ENCODE assay signal across 28 cellular contexts in genomic region chr15:97081666-97082226, GRCh38.
"Had no signal": no experiment of that assay in that cellular context is flagged by ENCODE, and none has a peak within 500 bp of the region (broad histone marks: within the 10 kb centered on the region; RNA-seq: fewer than 3 reads in every experiment).

No MANE protein-coding gene starts in this region.

- H3K4me3 ChIP-seq: gastrocnemius medialis, lower lobe of right lung, mucosa of descending colon, skin epidermis, thoracic aorta, vagina had no signal

- DNase-seq: activated CD4-positive, alpha-beta T cell treated with anti-CD3 and anti-CD28 coated beads for 1 hour; activated CD4-positive, alpha-beta T cell treated with anti-CD3 and anti-CD28 coated beads, Interleukin-2, amount 10 ng/mL, durations not matched to agents 7 days and 5 days; activated CD8-positive, alpha-beta T cell treated with anti-CD3 and anti-CD28 coated beads for 36 hours; activated naive CD8-positive, alpha-beta T cell treated with anti-CD3 and anti-CD28 coated beads, Interleukin-2, amount 50 U/mL, for 24 hours; activated T-cell treated with anti-CD3 and anti-CD28 coated beads, Interleukin-2, amount 50 U/mL, for 48 hours; amygdala; caudate nucleus; gastrocnemius medialis; glutamatergic neuron; lower lobe of right lung; mesenchymal stem cell; mucosa of descending colon; stimulated activated CD4-positive, alpha-beta T cell treated with anti-CD3 and anti-CD28 coated beads, Interleukin-12 subunit alpha, Interleukin-12 subunit beta, amount 100 ng/mL, for 4 hours; stimulated activated CD4-positive, alpha-beta T cell treated with anti-CD3 and anti-CD28 coated beads, Interleukin-4, amount 100 ng/mL, for 1 hour; stimulated activated naive CD8-positive, alpha-beta T cell treated with anti-CD3 and anti-CD28 coated beads, Interleukin-15, Interleukin-2, amounts not matched to agents 100 U/mL and 50 U/mL, for 24 hours; T-helper 2 cell had no signal

- H3K27me3 Mint-ChIP-seq: activated CD4-positive, alpha-beta T cell treated with anti-CD3 and anti-CD28 coated beads, Interleukin-2, amount 10 ng/mL, durations not matched to agents 7 days and 5 days; activated CD8-positive, alpha-beta T cell treated with anti-CD3 and anti-CD28 coated beads for 36 hours; activated naive CD4-positive, alpha-beta T cell treated with anti-CD3 and anti-CD28 coated beads, Interleukin-2, amount 50 U/mL, for 24 hours; activated naive CD8-positive, alpha-beta T cell treated with anti-CD3 and anti-CD28 coated beads, Interleukin-2, amount 50 U/mL, for 24 hours; natural killer cell treated with Interleukin-12 subunit alpha and Interleukin-12 subunit beta and Interleukin-15 and Interleukin-18, amount 100 ng/mL, for 72 hours had no signal

- H3K9me3 Mint-ChIP-seq: activated CD4-positive, alpha-beta T cell treated with anti-CD3 and anti-CD28 coated beads, Interleukin-2, amount 10 ng/mL, durations not matched to agents 7 days and 5 days; activated CD8-positive, alpha-beta T cell treated with anti-CD3 and anti-CD28 coated beads for 36 hours; activated naive CD4-positive, alpha-beta T cell treated with anti-CD3 and anti-CD28 coated beads, Interleukin-2, amount 50 U/mL, for 24 hours; dendritic cell treated with granulocyte-macrophage colony-stimulating factor and Interleukin-4, amounts not matched to agents 40 ng/mL and 50 ng/mL, for 4 days; WTC11 had no signal

- H3K4me1 Mint-ChIP-seq: activated CD4-positive, alpha-beta T cell treated with anti-CD3 and anti-CD28 coated beads, Interleukin-2, amount 10 ng/mL, durations not matched to agents 7 days and 5 days; activated naive CD4-positive, alpha-beta T cell treated with anti-CD3 and anti-CD28 coated beads, Interleukin-2, amount 50 U/mL, for 24 hours; activated naive CD8-positive, alpha-beta T cell treated with anti-CD3 and anti-CD28 coated beads, Interleukin-2, amount 50 U/mL, for 24 hours had no signal

- H3K36me3 ChIP-seq: gastrocnemius medialis, lower lobe of right lung, thoracic aorta, vagina had no signal

- H3K4me3 Mint-ChIP-seq: activated CD4-positive, alpha-beta T cell treated with anti-CD3 and anti-CD28 coated beads, Interleukin-2, amount 10 ng/mL, durations not matched to agents 7 days and 5 days; activated CD8-positive, alpha-beta T cell treated with anti-CD3 and anti-CD28 coated beads for 36 hours; activated naive CD4-positive, alpha-beta T cell treated with anti-CD3 and anti-CD28 coated beads, Interleukin-2, amount 50 U/mL, for 24 hours; activated naive CD8-positive, alpha-beta T cell treated with anti-CD3 and anti-CD28 coated beads, Interleukin-2, amount 50 U/mL, for 24 hours; dendritic cell treated with granulocyte-macrophage colony-stimulating factor and Interleukin-4, amounts not matched to agents 40 ng/mL and 50 ng/mL, for 4 days; natural killer cell treated with Interleukin-12 subunit alpha and Interleukin-12 subunit beta and Interleukin-15 and Interleukin-18, amount 100 ng/mL, for 72 hours; type B pancreatic cell; WTC11 had no signal

- H3K36me3 Mint-ChIP-seq: activated naive CD4-positive, alpha-beta T cell treated with anti-CD3 and anti-CD28 coated beads, Interleukin-2, amount 50 U/mL, for 24 hours; natural killer cell treated with Interleukin-12 subunit alpha and Interleukin-12 subunit beta and Interleukin-15 and Interleukin-18, amount 100 ng/mL, for 72 hours; type B pancreatic cell; WTC11 had no signal

- H3K27ac ChIP-seq: epithelial cell of prostate, gastrocnemius medialis, lower lobe of right lung, skin epidermis, thoracic aorta, vagina had no signal

- H3K27ac Mint-ChIP-seq: activated CD4-positive, alpha-beta T cell treated with anti-CD3 and anti-CD28 coated beads, Interleukin-2, amount 10 ng/mL, durations not matched to agents 7 days and 5 days; activated CD8-positive, alpha-beta T cell treated with anti-CD3 and anti-CD28 coated beads for 36 hours; activated naive CD4-positive, alpha-beta T cell treated with anti-CD3 and anti-CD28 coated beads, Interleukin-2, amount 50 U/mL, for 24 hours; activated naive CD8-positive, alpha-beta T cell treated with anti-CD3 and anti-CD28 coated beads, Interleukin-2, amount 50 U/mL, for 24 hours; activated T-helper 2 cell treated with anti-CD3 and anti-CD28 coated beads, Interferon-gamma antibody, Interleukin-2, Interleukin-4, amounts not matched to agents 10 μg/mL and 5 μg/mL and 100 μg/mL, durations not matched to agents 14 hours and 24 hours and 36 hours; dendritic cell treated with granulocyte-macrophage colony-stimulating factor and Interleukin-4, amounts not matched to agents 40 ng/mL and 50 ng/mL, for 4 days; natural killer cell treated with Interleukin-12 subunit alpha and Interleukin-12 subunit beta and Interleukin-15 and Interleukin-18, amount 100 ng/mL, for 72 hours; type B pancreatic cell; WTC11 had no signal

- H3K27me3 ChIP-seq: gastrocnemius medialis, vagina had no signal

- H3K9me3 ChIP-seq: gastrocnemius medialis, lower lobe of right lung, mucosa of descending colon, thoracic aorta, vagina had no signal

- H3K4me1 ChIP-seq: gastrocnemius medialis, lower lobe of right lung, vagina had no signal

- ATAC-seq: activated CD8-positive, alpha-beta T cell treated with anti-CD3 and anti-CD28 coated beads for 36 hours; activated naive CD8-positive, alpha-beta T cell treated with anti-CD3 and anti-CD28 coated beads, Interleukin-2, amount 50 U/mL, for 24 hours; gastrocnemius medialis; left lobe of liver; lower lobe of right lung; mucosa of descending colon; natural killer cell treated with Interleukin-12 subunit alpha and Interleukin-12 subunit beta and Interleukin-15 and Interleukin-18, amount 100 ng/mL, for 72 hours; sciatic nerve; stimulated activated naive CD8-positive, alpha-beta T cell treated with anti-CD3 and anti-CD28 coated beads, Interleukin-15, Interleukin-2, amounts not matched to agents 100 U/mL and 50 U/mL, for 24 hours; WTC11 had no signal
